7 cellular contexts compared by ENCODE assay signal in genomic region chr17:46424187-46424884, GRCh38.
DNase-seq lines count a peak whose midpoint lies in the region; ATAC-seq, FAIRE-seq and TF ChIP-seq lines count a peak whose summit lies in the region.
"Not testable (repeated sequence)": the region's sequence is repeated elsewhere in the genome, so short reads cannot be mapped to it uniquely, and the experiment has no call there.

No MANE protein-coding gene starts in this region.

- not testable (repeated sequence) for H3K4me3 Mint-ChIP-seq in CD8-positive, alpha-beta T cell; endodermal cell; naive thymus-derived CD4-positive, alpha-beta T cell

- in situ Hi-C loops in GM12878 (cut with MboI) = not testable (repeated sequence)

- H3K36me3 Mint-ChIP-seq in CD8-positive, alpha-beta T cell; endodermal cell (ENCODE audit: low read depth); naive thymus-derived CD4-positive, alpha-beta T cell: not testable (repeated sequence)

- TF ChIP-seq POLR2A in H54 (IDR thresholded peaks at IDR 0.05; ENCODE audit: low read depth, low read length); GM12878 (IDR thresholded peaks at IDR 0.05; ENCODE audit: low read depth, low read length): not testable (repeated sequence)

- intact Hi-C loops in CD8-positive, alpha-beta T cell (cut with DNase I, micrococcal nuclease); GM12878 (cut with micrococcal nuclease; ENCODE audit: unreplicated experiment); left ventricle myocardium inferior (cut with micrococcal nuclease); naive thymus-derived CD4-positive, alpha-beta T cell (cut with micrococcal nuclease): not testable (repeated sequence)

- not testable (repeated sequence) for H3K4me1 ChIP-seq in CD8-positive, alpha-beta T cell (ENCODE audit: insufficient read depth, low read length); GM12878 (ENCODE audit: control insufficient read depth, insufficient read depth, low read length); endodermal cell (ENCODE audit: control insufficient read depth, insufficient read depth, low read length); left ventricle myocardium inferior; naive thymus-derived CD4-positive, alpha-beta T cell (ENCODE audit: control insufficient read depth in 2 of 2, insufficient read depth in 2 of 2, low read length in 2 of 2); small intestine (ENCODE audit: control insufficient read depth in 2 of 2, insufficient read depth in 1 of 2, low read depth in 1 of 2, low read length in 1 of 2)

- WGBS in GM12878 (ENCODE audit: insufficient coverage, insufficient replicate concordance, low lambda C conversion rate, missing lambda C conversion rate) = no CpG with 5 or more reads among the region's 2 CpGs
- no CpG with 5 or more reads among the region's 2 CpGs for WGBS in endodermal cell (ENCODE audit: insufficient coverage in 1 of 2, insufficient read length in 1 of 2), 2 experiments
- WGBS in small intestine, 3 donors = no CpG with 5 or more reads among the region's 2 CpGs

- H3K79me2 ChIP-seq in GM12878 (ENCODE audit: control insufficient read depth, insufficient read depth, low read length) = not testable (repeated sequence)

- not testable (repeated sequence) for H3K27ac ChIP-seq in CD8-positive, alpha-beta T cell (ENCODE audit: low read depth, low read length); GM12878 (ENCODE audit: control insufficient read depth, insufficient read depth); endodermal cell (ENCODE audit: low read depth, low read length); left ventricle myocardium inferior (replicated peaks); naive thymus-derived CD4-positive, alpha-beta T cell (ENCODE audit: low read depth, low read length); small intestine (ENCODE audit: low read depth in 1 of 2, low read length in 1 of 2)

- not testable (repeated sequence) for TF ChIP-seq RAD21 in GM12878 (IDR thresholded peaks at IDR 0.05; ENCODE audit: insufficient read depth, low read depth, low read length)

- FAIRE-seq in H54 (lab: Jason Lieb, UNC) (peak; percentile 98), GM12878 (lab: Jason Lieb, UNC) (peak; percentile 54), small intestine (lab: Jason Lieb, UNC) (peak; percentile 99)

- RAD21 ChIA-PET in GM12878 (lab: Charles Lee; ENCODE audit: unreplicated experiment) = not testable (repeated sequence)

- SMC1A ChIA-PET in GM12878 (lab: Charles Lee; ENCODE audit: uncharacterized antibody, unreplicated experiment) = not testable (repeated sequence)

- not testable (repeated sequence) for DNase-seq in CD8-positive, alpha-beta T cell; H54 (ENCODE audit: insufficient read length, low spot score); GM12878 (ENCODE audit: low read depth, low spot score); endodermal cell; left ventricle myocardium inferior; small intestine
- peak in 5 of 9 donors; percentile 0 to 21 (median 10) for DNase-seq in naive thymus-derived CD4-positive, alpha-beta T cell

- not testable (repeated sequence) for H3K27me3 Mint-ChIP-seq in CD8-positive, alpha-beta T cell (ENCODE audit: low read depth); endodermal cell (ENCODE audit: insufficient read depth); naive thymus-derived CD4-positive, alpha-beta T cell

- not testable (repeated sequence) for H4K20me1 ChIP-seq in GM12878 (ENCODE audit: control insufficient read depth, insufficient read depth)

- not testable (repeated sequence) for H3K4me2 ChIP-seq in GM12878 (ENCODE audit: control insufficient read depth, insufficient read depth)

- H2AFZ ChIP-seq in GM12878 (ENCODE audit: control insufficient read depth, low read depth, low read length) = not testable (repeated sequence)

- peak; percentile 55 for TF ChIP-seq CTCF in CD8-positive, alpha-beta T cell (IDR thresholded peaks at IDR 0.05)
- TF ChIP-seq CTCF in GM12878 (IDR thresholded peaks at IDR 0.05 in 2 of 3, conservative IDR thresholded peaks at IDR 0.05 in 1 of 3; ENCODE audit: control insufficient read depth in 2 of 3, extremely low read depth in 1 of 3, insufficient read depth in 1 of 3, low read depth in 3 of 3, low read length in 3 of 3) = not testable (repeated sequence)
- TF ChIP-seq CTCF in endodermal cell (conservative IDR thresholded peaks at IDR 0.05) = peak; percentile 47
- TF ChIP-seq CTCF in left ventricle myocardium inferior (IDR thresholded peaks at IDR 0.05; ENCODE audit: borderline replicate concordance) = peak; percentile 52

- CTCF ChIA-PET in CD8-positive, alpha-beta T cell (lab: Charles Lee); GM12878 (lab: Yijun Ruan, JAX); naive thymus-derived CD4-positive, alpha-beta T cell (lab: Charles Lee): not testable (repeated sequence)

- H3K9me3 Mint-ChIP-seq in CD8-positive, alpha-beta T cell; endodermal cell; naive thymus-derived CD4-positive, alpha-beta T cell: not testable (repeated sequence)

- POLR2A ChIA-PET in CD8-positive, alpha-beta T cell (lab: Charles Lee); GM12878 (lab: Charles Lee); naive thymus-derived CD4-positive, alpha-beta T cell (lab: Charles Lee): not testable (repeated sequence)

- H3K4me1 Mint-ChIP-seq in CD8-positive, alpha-beta T cell (ENCODE audit: low read depth); endodermal cell; naive thymus-derived CD4-positive, alpha-beta T cell: not testable (repeated sequence)

- H3K9me3 ChIP-seq in CD8-positive, alpha-beta T cell (ENCODE audit: low read length); GM12878 (replicated peaks; ENCODE audit: control insufficient read depth, insufficient read depth, low read length); endodermal cell (ENCODE audit: control insufficient read depth, low read length); left ventricle myocardium inferior (replicated peaks); naive thymus-derived CD4-positive, alpha-beta T cell (ENCODE audit: control insufficient read depth in 2 of 3, low read length in 3 of 3); small intestine (ENCODE audit: control insufficient read depth, low read depth): not testable (repeated sequence)

- H3K36me3 ChIP-seq in CD8-positive, alpha-beta T cell (ENCODE audit: insufficient read depth, low read length); GM12878 (ENCODE audit: control insufficient read depth in 2 of 2, insufficient read depth in 2 of 2, low read length in 1 of 2); endodermal cell (ENCODE audit: control insufficient read depth, insufficient read depth, low read length); left ventricle myocardium inferior; naive thymus-derived CD4-positive, alpha-beta T cell (ENCODE audit: control insufficient read depth in 2 of 3, insufficient read depth in 3 of 3, low read length in 3 of 3); small intestine (ENCODE audit: control insufficient read depth in 2 of 2, insufficient read depth in 2 of 2, low read length in 2 of 2): not testable (repeated sequence)

- not testable (repeated sequence) for H3K9ac ChIP-seq in GM12878 (ENCODE audit: control insufficient read depth, insufficient read depth, low read length); endodermal cell (ENCODE audit: extremely low read depth, low read length, poor library complexity, severe bottlenecking)

- not testable (repeated sequence) for ATAC-seq in CD8-positive, alpha-beta T cell; GM12878; naive thymus-derived CD4-positive, alpha-beta T cell

- not testable (repeated sequence) for H3K4me3 ChIP-seq in CD8-positive, alpha-beta T cell (ENCODE audit: low read depth, low read length); GM12878; endodermal cell (ENCODE audit: low read length); left ventricle myocardium inferior; naive thymus-derived CD4-positive, alpha-beta T cell (ENCODE audit: low read length); small intestine (ENCODE audit: low read depth in 1 of 2, low read length in 2 of 2)

- TF ChIP-seq EP300 in GM12878 (IDR thresholded peaks at IDR 0.05; ENCODE audit: borderline replicate concordance in 1 of 2, control insufficient read depth in 1 of 2, low read depth in 2 of 2, low read length in 2 of 2) = not testable (repeated sequence)

- not testable (repeated sequence) for H3K27me3 ChIP-seq in CD8-positive, alpha-beta T cell (ENCODE audit: insufficient read depth, low read length); GM12878 (replicated peaks in 1 of 2; ENCODE audit: control insufficient read depth in 2 of 2, insufficient read depth in 2 of 2, low read length in 1 of 2); endodermal cell (ENCODE audit: control insufficient read depth, insufficient read depth, low read length, poor library complexity, severe bottlenecking); left ventricle myocardium inferior (ENCODE audit: low read depth); naive thymus-derived CD4-positive, alpha-beta T cell (ENCODE audit: control insufficient read depth in 2 of 2, insufficient read depth in 2 of 2, low read length in 2 of 2); small intestine (ENCODE audit: control insufficient read depth in 2 of 2, insufficient read depth in 2 of 2, low read length in 2 of 2)

- not testable (repeated sequence) for H3K27ac Mint-ChIP-seq in CD8-positive, alpha-beta T cell; endodermal cell; naive thymus-derived CD4-positive, alpha-beta T cell

- not testable (repeated sequence) for BruUV-seq in GM12878 (replicated peaks; lab: Mats Ljungman, UMichigan)
